Comparison of ENCODE assay signal across 27 cellular contexts in the genomic region with DNA sequence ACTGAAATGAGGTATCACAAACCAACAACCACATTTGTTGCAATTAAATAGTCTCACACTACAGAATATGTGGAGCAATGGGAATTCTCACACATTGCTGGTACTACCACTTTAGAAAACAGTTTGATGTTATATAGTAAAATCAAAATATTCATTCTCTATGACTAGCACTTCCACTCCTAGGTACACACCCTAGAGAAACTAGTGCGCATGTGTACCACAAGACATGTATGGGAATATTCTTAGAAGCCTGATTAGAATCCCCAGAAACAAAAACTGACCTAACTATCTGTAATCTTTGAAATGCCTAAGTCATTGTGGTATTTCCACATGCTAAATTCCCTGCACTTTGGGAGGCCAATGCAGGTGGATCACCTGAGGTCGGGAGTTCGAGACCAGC.
"Had no signal": no experiment of that assay in that cellular context is flagged by ENCODE, and none has a peak within 500 bp of the region (broad histone marks: within the 10 kb centered on the region; RNA-seq: fewer than 3 reads in every experiment).

No MANE protein-coding gene starts in this region.

- DNase-seq: stimulated activated CD4-positive, alpha-beta T cell treated with anti-CD3 and anti-CD28 coated beads, Interleukin-2, amount 100 ng/mL, for 48 hours; stimulated activated CD4-positive, alpha-beta T cell treated with anti-CD3 and anti-CD28 coated beads, Interleukin-4, amount 100 ng/mL, for 1 hour; stimulated activated CD4-positive, alpha-beta T cell treated with anti-CD3 and anti-CD28 coated beads, Interleukin-4, amount 100 ng/mL, for 24 hours; stimulated activated CD4-positive, alpha-beta T cell treated with anti-CD3 and anti-CD28 coated beads, Interleukin-4, amount 100 ng/mL, for 4 hours; stimulated activated CD8-positive, alpha-beta memory T cell treated with anti-CD3 and anti-CD28 coated beads, Interleukin-4, amount 100 ng/mL, for 48 hours; stimulated activated naive B cell treated with anti-CD40 and anti-IgM and Interleukin-4, amounts not matched to agents 10 μg/mL and 1 μg/mL and 100 μg/mL, for 72 hours; stimulated activated naive CD4-positive, alpha-beta T cell; stimulated activated naive CD4-positive, alpha-beta T cell treated with Interleukin-2 at 50 U/mL for 16 hours; stimulated activated naive CD8-positive, alpha-beta T cell treated with anti-CD3 and anti-CD28 coated beads, Interleukin-15, amount 100 ng/mL, for 72 hours; stimulated activated naive CD8-positive, alpha-beta T cell treated with anti-CD3 and anti-CD28 coated beads, Interleukin-15, Interleukin-2, amounts not matched to agents 100 U/mL and 50 U/mL, for 24 hours; stomach; substantia nigra; testis; thyroid gland; tibial artery; transverse colon; trophoblast cell; upper lobe of left lung; upper lobe of right lung; uterus had no signal

- ATAC-seq: stimulated activated effector memory CD8-positive, alpha-beta T cell treated with anti-CD3 and anti-CD28 coated beads, Interleukin-12 subunit alpha, Interleukin-12 subunit beta, amount 100 ng/mL, for 72 hours; stimulated activated memory B cell treated with anti-CD40 and anti-IgM and Interleukin-4, amounts not matched to agents 10 μg/mL and 1 μg/mL and 100 μg/mL, for 72 hours; stimulated activated naive B cell treated with anti-CD40 and anti-IgM and Interleukin-4, amounts not matched to agents 10 μg/mL and 1 μg/mL and 100 μg/mL, for 72 hours; stimulated activated naive CD8-positive, alpha-beta T cell treated with anti-CD3 and anti-CD28 coated beads, Interleukin-15, amount 100 ng/mL, for 72 hours; stimulated activated naive CD8-positive, alpha-beta T cell treated with anti-CD3 and anti-CD28 coated beads, Interleukin-15, Interleukin-2, amounts not matched to agents 100 U/mL and 50 U/mL, for 24 hours; upper lobe of right lung had no signal

- H3K4me1 ChIP-seq: stomach, suprapubic skin, testis, thyroid gland, tibial artery, tibial nerve, transverse colon, upper lobe of left lung, upper lobe of right lung, uterus, vagina had no signal

- H3K4me3 ChIP-seq: stomach, suprapubic skin, testis, thoracic aorta, thyroid gland, tibial artery, tibial nerve, transverse colon, upper lobe of left lung, upper lobe of right lung, uterus, vagina had no signal

- H3K9me3 ChIP-seq: suprapubic skin, testis, thyroid gland, transverse colon, upper lobe of right lung, uterus, vagina had no signal

- H3K36me3 ChIP-seq: stomach, suprapubic skin, thoracic aorta, thyroid gland, tibial artery, tibial nerve, transverse colon, upper lobe of left lung, upper lobe of right lung, vagina had no signal

- FAIRE-seq: urothelium cell line had no signal

- H3K27ac ChIP-seq: stomach, suprapubic skin, testis, thoracic aorta, thyroid gland, tibial artery, tibial nerve, transverse colon, upper lobe of left lung, upper lobe of right lung, uterus, vagina had no signal

- H3K27me3 ChIP-seq: stomach, suprapubic skin, testis, thyroid gland, tibial artery, tibial nerve, transverse colon, upper lobe of left lung, upper lobe of right lung, uterus, vagina had no signal
